Comparison of ENCODE assay signal across 17 cellular contexts in the genomic region with DNA sequence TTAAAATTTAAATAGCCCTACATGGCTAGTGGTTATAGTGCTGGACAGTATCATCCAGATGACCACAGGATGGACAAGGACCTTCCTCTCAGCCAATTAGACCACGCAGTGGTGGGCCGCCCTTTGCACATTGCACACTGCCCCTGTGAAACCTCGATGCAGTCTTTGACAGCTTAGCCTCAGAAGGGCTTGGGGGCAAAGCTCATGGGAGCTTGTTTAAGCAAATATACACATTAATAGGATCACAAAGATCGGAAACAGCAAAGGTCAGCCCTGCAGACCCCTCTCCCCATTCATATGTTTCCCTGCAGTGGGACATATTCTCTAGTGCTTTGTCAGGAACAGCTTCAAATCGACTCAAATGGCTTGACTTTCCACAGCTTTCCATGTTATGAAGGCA.
A peak's percentile ranks its signal among the peaks of the same experiment; 100 is the strongest.
DNase-seq lines count a peak whose midpoint lies in the region; TF ChIP-seq lines count a peak whose summit lies in the region.
"Had no signal": no experiment of that assay in that cellular context is flagged by ENCODE, and none has a peak within 500 bp of the region (broad histone marks: within the 10 kb centered on the region; RNA-seq: fewer than 3 reads in every experiment).

No MANE protein-coding gene starts in this region.

- intact Hi-C loops in esophagus muscularis mucosa (cut with DNase I) = no loop called here

- H3K27me3 Mint-ChIP-seq in neural crest cell (ENCODE audit: low read depth) = peaks cover 2% of the 10 kb centered on the region
- H3K27me3 Mint-ChIP-seq: B cell; CD4-positive, alpha-beta T cell had no signal

- no peak overlapping the region for H3K4me3 ChIP-seq in esophagus muscularis mucosa
- H3K4me3 ChIP-seq: A549; BLaER1 treated with 17β-estradiol and CSF1 and Interleukin-3, amounts not matched to agents 10 nM and 100 nM had no signal

- 58% methylated on average over 5 of the region's 5 CpGs for WGBS in esophagus muscularis mucosa

- no peak for TF ChIP-seq POLR2A in esophagus muscularis mucosa (IDR thresholded peaks at IDR 0.05; ENCODE audit: low read depth)

- TF ChIP-seq EP300 in esophagus muscularis mucosa (IDR thresholded peaks at IDR 0.05) = no peak

- DNase-seq in NCI-H82 (lab: John Stamatoyannopoulos, UW) (peak; percentile 24), NCI-H82 treated with DMSO at 0.1 percent for 48 hours (lab: John Stamatoyannopoulos, UW; ENCODE audit: unreplicated experiment) (no peak), esophagus muscularis mucosa (ENCODE audit: extremely low spot score) (peak; percentile 62), neural crest cell (ENCODE audit: low read depth, low spot score) (peak; percentile 5)
- DNase-seq in activated T-cell treated with anti-CD3 and anti-CD28 coated beads, Interleukin-2, amount 50 U/mL, for 1 hour = no peak
- DNase-seq: AML-193; Caco-2; Calu3; CD4-positive, alpha-beta T cell; CD8-positive, alpha-beta T cell; DMS79 treated with DMSO at 0.1 percent for 48 hours; GF-D8 had no signal

- H3K27me3 ChIP-seq in esophagus muscularis mucosa = no peaks in the 10 kb centered on the region
- H3K27me3 ChIP-seq: BLaER1 treated with 17β-estradiol and CSF1 and Interleukin-3, amounts not matched to agents 10 nM and 100 nM had no signal

- no peak for TF ChIP-seq CTCF in esophagus muscularis mucosa (IDR thresholded peaks at IDR 0.05)
- TF ChIP-seq CTCF in neural crest cell (conservative IDR thresholded peaks at IDR 0.05) = no peak

- no peaks in the 10 kb centered on the region for H3K9me3 ChIP-seq in esophagus muscularis mucosa
- H3K9me3 ChIP-seq: A549; BLaER1 treated with 17β-estradiol and CSF1 and Interleukin-3, amounts not matched to agents 10 nM and 100 nM; Caco-2 had no signal

- H3K9me3 Mint-ChIP-seq in neural crest cell = no peaks in the 10 kb centered on the region
- H3K9me3 Mint-ChIP-seq: CD4-positive, alpha-beta T cell had no signal

- no peak overlapping the region for H3K4me3 Mint-ChIP-seq in neural crest cell
- H3K4me3 Mint-ChIP-seq: B cell; CD4-positive, alpha-beta T cell; CD8-positive, alpha-beta T cell had no signal

- no peaks in the 10 kb centered on the region for H3K4me1 ChIP-seq in esophagus muscularis mucosa
- H3K4me1 ChIP-seq: A549; BLaER1 treated with 17β-estradiol and CSF1 and Interleukin-3, amounts not matched to agents 10 nM and 100 nM; Caco-2 had no signal

- H3K36me3 ChIP-seq in esophagus muscularis mucosa = no peaks in the 10 kb centered on the region
- H3K36me3 ChIP-seq: BLaER1 treated with 17β-estradiol and CSF1 and Interleukin-3, amounts not matched to agents 10 nM and 100 nM had no signal

- H3K36me3 Mint-ChIP-seq in neural crest cell (ENCODE audit: low read depth) = no peaks in the 10 kb centered on the region
- H3K36me3 Mint-ChIP-seq: CD8-positive, alpha-beta T cell had no signal

- H3K4me1 Mint-ChIP-seq in neural crest cell = peaks cover 19% of the 10 kb centered on the region
- H3K4me1 Mint-ChIP-seq: B cell had no signal

- no peak overlapping the region for H3K27ac ChIP-seq in esophagus muscularis mucosa (replicated peaks in 1 of 4)
- H3K27ac ChIP-seq: 22Rv1; A549; BLaER1 treated with 17β-estradiol and CSF1 and Interleukin-3, amounts not matched to agents 10 nM and 100 nM; C4-2B had no signal

- no peak overlapping the region for H3K27ac Mint-ChIP-seq in neural crest cell (ENCODE audit: unreplicated experiment)
- H3K27ac Mint-ChIP-seq: B cell; CD4-positive, alpha-beta T cell; CD8-positive, alpha-beta T cell had no signal

Comparison
In these comparisons a context has a peak if more than half of its experiments do, and no peak if none do; other contexts are left out.
1. DNase-seq: peak in NCI-H82 (single experiment), esophagus muscularis mucosa (single experiment) and neural crest cell (single experiment); none in NCI-H82 treated with DMSO at 0.1 percent for 48 hours (single experiment) and activated T-cell treated with anti-CD3 and anti-CD28 coated beads, Interleukin-2, amount 50 U/mL, for 1 hour (single experiment).